Comparison of ENCODE assay signal across 1 cellular context in genomic region chr10:11294831-11295230, GRCh38.
TF ChIP-seq lines count a peak whose summit lies in the region.

No MANE protein-coding gene starts in this region.

TF ChIP-seq in endothelial cell of umbilical vein, 7 proteins besides CTCF, POLR2A, EP300 and RAD21 (continued from another document):
- TF ChIP-seq MAX (IDR thresholded peaks at IDR 0.05; ENCODE audit: insufficient read depth, insufficient read length): no peak
